ENCODE assay signal across 20 cellular contexts in genomic region chr5:156678484-156678883, GRCh38.
DNase-seq lines count a peak whose midpoint lies in the region; ATAC-seq, FAIRE-seq and TF ChIP-seq lines count a peak whose summit lies in the region.
"Had no signal": no experiment of that assay in that cellular context is flagged by ENCODE, and none has a peak within 500 bp of the region (broad histone marks: within the 10 kb centered on the region; RNA-seq: fewer than 3 reads in every experiment).

No MANE protein-coding gene starts in this region.

- H3F3A ChIP-seq in Loucy (ENCODE audit: low read depth) = peaks cover 8% of the 10 kb centered on the region; the same call in 1 of the 2 replicates

- H3K36me3 ChIP-seq in heart left ventricle = no peaks in the 10 kb centered on the region
- no peaks in the 10 kb centered on the region for H3K36me3 ChIP-seq in Loucy (ENCODE audit: insufficient read depth, low read length)
- H3K36me3 ChIP-seq in bronchial epithelial cell (ENCODE audit: control insufficient read depth, insufficient read depth, low read length) = no peaks in the 10 kb centered on the region
- H3K36me3 ChIP-seq in small intestine (ENCODE audit: control insufficient read depth in 2 of 2, insufficient read depth in 2 of 2, low read length in 2 of 2) = no peaks in the 10 kb centered on the region
- H3K36me3 ChIP-seq: BLaER1 treated with 17β-estradiol and CSF1 and Interleukin-3, amounts not matched to agents 10 nM and 100 nM; SJCRH30 had no signal

- FAIRE-seq in bronchial epithelial cell (lab: Jason Lieb, UNC) (no peak), small intestine (lab: Jason Lieb, UNC) (no peak)
- FAIRE-seq: GM12892, H1 had no signal

- H3K9me2 ChIP-seq in Loucy (replicated peaks; ENCODE audit: low read depth, low read length) = no peaks in the 10 kb centered on the region

- H2AFZ ChIP-seq in Loucy (ENCODE audit: low read length) = no peak overlapping the region

- H3K4me1 ChIP-seq in heart left ventricle (peaks cover 0 to 49% (median 22%) of the 10 kb centered on the region in 12 donors), Loucy (ENCODE audit: insufficient read depth, low read length, poor library complexity, severe bottlenecking) (peaks cover 64% of the 10 kb centered on the region), small intestine (ENCODE audit: control insufficient read depth in 2 of 2, insufficient read depth in 1 of 2, low read depth in 1 of 2, low read length in 1 of 2) (peaks cover 0 to 2% of the 10 kb centered on the region in 2 donors)
- H3K4me1 ChIP-seq: SJCRH30 had no signal

- intact Hi-C loops in heart left ventricle (cut with DNase I) (no loop called here), Right ventricle myocardium superior (cut with DNase I) (no loop called here)

- peak overlapping the region; percentile 45 for H3K9ac ChIP-seq in Loucy (ENCODE audit: low read depth, low read length, poor library complexity, severe bottlenecking)
- H3K9ac ChIP-seq: BLaER1 treated with 17β-estradiol and CSF1 and Interleukin-3, amounts not matched to agents 10 nM and 100 nM had no signal

- TF ChIP-seq POLR2A in heart left ventricle (IDR thresholded peaks at IDR 0.05) = no peak

- in situ Hi-C loops in GM13977 (cut with MboI; ENCODE audit: low pct_unique_long_range_greater_than_20kb, low sequenced_read_pairs, unreplicated experiment) = no loop called here

- H3K79me2 ChIP-seq in Loucy (ENCODE audit: insufficient read depth, low read length) = no peaks in the 10 kb centered on the region

- no peaks in the 10 kb centered on the region for H3K9me3 ChIP-seq in heart left ventricle
- H3K9me3 ChIP-seq in Loucy (ENCODE audit: insufficient read depth, low read depth, low read length) = no peaks in the 10 kb centered on the region
- no peaks in the 10 kb centered on the region for H3K9me3 ChIP-seq in small intestine (ENCODE audit: control insufficient read depth, low read depth)
- H3K9me3 ChIP-seq: BLaER1 treated with 17β-estradiol and CSF1 and Interleukin-3, amounts not matched to agents 10 nM and 100 nM; SJCRH30 had no signal

- ATAC-seq in heart left ventricle (no peak), Right ventricle myocardium superior (ENCODE audit: poor library complexity) (no peak)
- ATAC-seq: CD8-positive, alpha-beta T cell had no signal

- no peaks in the 10 kb centered on the region for H3K27me3 ChIP-seq in heart left ventricle
- no peaks in the 10 kb centered on the region for H3K27me3 ChIP-seq in Loucy (ENCODE audit: insufficient read depth, low read length, poor library complexity, severe bottlenecking)
- no peaks in the 10 kb centered on the region for H3K27me3 ChIP-seq in bronchial epithelial cell (ENCODE audit: control insufficient read depth, insufficient read depth, low read length)
- H3K27me3 ChIP-seq in small intestine (ENCODE audit: control insufficient read depth in 2 of 2, insufficient read depth in 2 of 2, low read length in 2 of 2) = no peaks in the 10 kb centered on the region
- H3K27me3 ChIP-seq: BLaER1 treated with 17β-estradiol and CSF1 and Interleukin-3, amounts not matched to agents 10 nM and 100 nM; SJCRH30 had no signal

- TF ChIP-seq CTCF in heart left ventricle (IDR thresholded peaks at IDR 0.05) = no peak
- no peak for TF ChIP-seq CTCF in Loucy (conservative IDR thresholded peaks at IDR 0.05; ENCODE audit: low read length)
- TF ChIP-seq CTCF in bronchial epithelial cell (IDR thresholded peaks at IDR 0.05; ENCODE audit: insufficient read depth, low read length, severe bottlenecking) = no peak
- no peak for TF ChIP-seq CTCF in GM13977 (IDR thresholded peaks at IDR 0.05; ENCODE audit: extremely low read depth, insufficient read depth, missing control alignments)

- peak overlapping the region in 8 of 12 donors; percentile 23 to 49 (median 38) for H3K27ac ChIP-seq in heart left ventricle
- H3K27ac ChIP-seq in small intestine (ENCODE audit: low read depth in 1 of 2, low read length in 1 of 2) = no peak overlapping the region
- H3K27ac ChIP-seq: BLaER1 treated with 17β-estradiol and CSF1 and Interleukin-3, amounts not matched to agents 10 nM and 100 nM; SJCRH30 had no signal

- no peak overlapping the region for H3K4me3 ChIP-seq in heart left ventricle
- H3K4me3 ChIP-seq in Loucy (ENCODE audit: low read length, poor library complexity, severe bottlenecking) = no peak overlapping the region
- no peak overlapping the region for H3K4me3 ChIP-seq in bronchial epithelial cell (ENCODE audit: low read depth, low read length)
- no peak overlapping the region for H3K4me3 ChIP-seq in small intestine (ENCODE audit: low read depth in 1 of 2, low read length in 2 of 2)
- H3K4me3 ChIP-seq: BLaER1 treated with 17β-estradiol and CSF1 and Interleukin-3, amounts not matched to agents 10 nM and 100 nM; SJCRH30 had no signal

- no peak for DNase-seq in heart left ventricle
- no peak for DNase-seq in Right ventricle myocardium superior
- peak; percentile 8 for DNase-seq in bronchial epithelial cell (ENCODE audit: low read depth)
- DNase-seq in small intestine = peak; percentile 49
- no peak for DNase-seq in RKO (ENCODE audit: low spot score)
- DNase-seq in activated CD4-positive, alpha-beta T cell treated with anti-CD3 and anti-CD28 coated beads for 1 hour = no peak
- no peak for DNase-seq in GM13977 (ENCODE audit: low spot score)
- DNase-seq: CD8-positive, alpha-beta T cell; DMS153; MV-4-11; NCI-H187; NCI-H345; NCI-H526; OCI-M1; RPMI8226; SJCRH30 had no signal

- WGBS in heart left ventricle, 4 donors = 54 to 61% (median 57%) methylated on average over 3 of the region's 3 CpGs
- WGBS in small intestine, 3 donors = 11 to 43% (median 23%) methylated on average over 3 of the region's 3 CpGs

- H3K4me2 ChIP-seq in Loucy (ENCODE audit: low read depth, low read length, poor library complexity, severe bottlenecking) = peak overlapping the region; percentile 43
- H3K4me2 ChIP-seq: BLaER1 treated with 17β-estradiol and CSF1 and Interleukin-3, amounts not matched to agents 10 nM and 100 nM had no signal

- H4K20me1 ChIP-seq in Loucy (ENCODE audit: insufficient read depth, low read length, poor library complexity, severe bottlenecking) = no peaks in the 10 kb centered on the region
- H4K20me1 ChIP-seq: BLaER1 treated with 17β-estradiol and CSF1 and Interleukin-3, amounts not matched to agents 10 nM and 100 nM had no signal

Comparison
In these comparisons a context has a peak if more than half of its experiments do, and no peak if none do; other contexts are left out.
1. DNase-seq: peak in bronchial epithelial cell (single experiment) and small intestine (single experiment); none in heart left ventricle (0 of 5), Right ventricle myocardium superior (single experiment), RKO (single experiment), activated CD4-positive, alpha-beta T cell treated with anti-CD3 and anti-CD28 coated beads for 1 hour (single experiment) and GM13977 (single experiment).
2. H3K27ac ChIP-seq: peak in heart left ventricle (8 of 12); none in small intestine (0 of 2).